In the genomic region with DNA sequence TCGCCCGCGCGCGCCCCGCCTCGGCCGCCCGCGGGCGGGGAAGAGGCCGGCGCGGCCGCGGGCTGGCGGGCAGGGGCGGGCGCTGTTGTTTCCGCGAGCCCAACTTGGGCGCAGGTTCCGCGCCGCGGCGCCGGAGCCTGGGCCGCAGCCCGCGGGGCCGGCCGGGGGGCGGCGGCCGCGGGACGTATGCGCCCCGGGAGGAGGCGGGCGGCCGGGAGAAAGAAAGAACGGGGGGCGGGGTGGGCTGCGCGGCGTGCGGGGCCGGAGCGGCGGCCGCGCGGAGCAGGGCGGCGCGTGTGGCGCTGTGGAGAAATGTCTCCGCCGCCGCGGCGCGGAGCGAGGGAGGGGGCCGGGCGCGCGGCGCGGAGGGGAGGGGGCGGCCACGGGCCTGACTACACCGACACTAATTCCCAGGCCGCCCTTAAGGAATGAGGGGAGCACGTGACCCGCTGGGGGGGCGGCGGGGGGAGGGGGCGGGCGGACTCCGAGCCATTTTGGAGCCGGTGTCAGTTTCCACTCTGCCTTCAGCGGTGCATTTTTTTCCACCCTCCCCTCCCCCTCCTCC, we compare ENCODE assay signal across 8 cellular contexts.
DNase-seq lines count a peak whose midpoint lies in the region; ATAC-seq, FAIRE-seq and TF ChIP-seq lines count a peak whose summit lies in the region.

TSS of gene BMI1 (plus strand) at position 509 of the 565 bp plus-strand sequence. CDS start 5,351 bp downstream, outside the sequence.

- TF ChIP-seq CTCF in D721Med (IDR thresholded peaks at IDR 0.05; ENCODE audit: insufficient read depth, missing control alignments), result no peak

- no peak for FAIRE-seq in D721Med (lab: Jason Lieb, UNC)

- H3K27me3 Mint-ChIP-seq in dendritic cell treated with granulocyte-macrophage colony-stimulating factor and Interleukin-4, amounts not matched to agents 40 ng/mL and 50 ng/mL, for 4 days, result peaks cover 31% of the 10 kb centered on the region

- DNase-seq in GDM1 (lab: John Stamatoyannopoulos, UW), result peak; percentile 86
- DNase-seq in NCI-H2196 treated with DMSO at 0.1 percent for 48 hours (lab: John Stamatoyannopoulos, UW; ENCODE audit: unreplicated experiment), result peak; percentile 48
- peak; percentile 72 for DNase-seq in activated CD4-positive, alpha-beta T cell treated with anti-CD3 and anti-CD28 coated beads for 48 hours
- peak; percentile 78 for DNase-seq in kidney tubule cell (ENCODE audit: low spot score)
- DNase-seq in stimulated activated CD4-positive, alpha-beta T cell treated with anti-CD3 and anti-CD28 coated beads, Interleukin-2, amount 100 ng/mL, for 48 hours, result peak; percentile 40 to 56
- no peak for DNase-seq in D721Med (ENCODE audit: insufficient read length, low spot score)

- H3K4me3 Mint-ChIP-seq in dendritic cell treated with granulocyte-macrophage colony-stimulating factor and Interleukin-4, amounts not matched to agents 40 ng/mL and 50 ng/mL, for 4 days, result peak within 1 kb of the TSS; percentile 91

- peak; percentile 12 for ATAC-seq in HG02571 (IDR thresholded peaks at IDR 0.05; ENCODE audit: unreplicated experiment)

- H3K36me3 Mint-ChIP-seq in dendritic cell treated with granulocyte-macrophage colony-stimulating factor and Interleukin-4, amounts not matched to agents 40 ng/mL and 50 ng/mL, for 4 days (ENCODE audit: low read depth), result peaks cover 18% of the 10 kb centered on the region

- H3K9me3 Mint-ChIP-seq in dendritic cell treated with granulocyte-macrophage colony-stimulating factor and Interleukin-4, amounts not matched to agents 40 ng/mL and 50 ng/mL, for 4 days, result no peaks in the 10 kb centered on the region

- intact Hi-C loops in dendritic cell treated with granulocyte-macrophage colony-stimulating factor and Interleukin-4, amounts not matched to agents 40 ng/mL and 50 ng/mL, for 4 days (cut with micrococcal nuclease), result loop anchor here (2.0 to 10.0 kb wide), 2 partner anchors 92 to 796 kb away; partner anchors contain the start of gene SKIDA1

- H3K27ac Mint-ChIP-seq in dendritic cell treated with granulocyte-macrophage colony-stimulating factor and Interleukin-4, amounts not matched to agents 40 ng/mL and 50 ng/mL, for 4 days, result peak within 1 kb of the TSS; percentile 91

- peaks cover 27% of the 10 kb centered on the region for H3K4me1 Mint-ChIP-seq in dendritic cell treated with granulocyte-macrophage colony-stimulating factor and Interleukin-4, amounts not matched to agents 40 ng/mL and 50 ng/mL, for 4 days (ENCODE audit: low read depth)
